ENCODE assay signal across 8 cellular contexts in the genomic region with DNA sequence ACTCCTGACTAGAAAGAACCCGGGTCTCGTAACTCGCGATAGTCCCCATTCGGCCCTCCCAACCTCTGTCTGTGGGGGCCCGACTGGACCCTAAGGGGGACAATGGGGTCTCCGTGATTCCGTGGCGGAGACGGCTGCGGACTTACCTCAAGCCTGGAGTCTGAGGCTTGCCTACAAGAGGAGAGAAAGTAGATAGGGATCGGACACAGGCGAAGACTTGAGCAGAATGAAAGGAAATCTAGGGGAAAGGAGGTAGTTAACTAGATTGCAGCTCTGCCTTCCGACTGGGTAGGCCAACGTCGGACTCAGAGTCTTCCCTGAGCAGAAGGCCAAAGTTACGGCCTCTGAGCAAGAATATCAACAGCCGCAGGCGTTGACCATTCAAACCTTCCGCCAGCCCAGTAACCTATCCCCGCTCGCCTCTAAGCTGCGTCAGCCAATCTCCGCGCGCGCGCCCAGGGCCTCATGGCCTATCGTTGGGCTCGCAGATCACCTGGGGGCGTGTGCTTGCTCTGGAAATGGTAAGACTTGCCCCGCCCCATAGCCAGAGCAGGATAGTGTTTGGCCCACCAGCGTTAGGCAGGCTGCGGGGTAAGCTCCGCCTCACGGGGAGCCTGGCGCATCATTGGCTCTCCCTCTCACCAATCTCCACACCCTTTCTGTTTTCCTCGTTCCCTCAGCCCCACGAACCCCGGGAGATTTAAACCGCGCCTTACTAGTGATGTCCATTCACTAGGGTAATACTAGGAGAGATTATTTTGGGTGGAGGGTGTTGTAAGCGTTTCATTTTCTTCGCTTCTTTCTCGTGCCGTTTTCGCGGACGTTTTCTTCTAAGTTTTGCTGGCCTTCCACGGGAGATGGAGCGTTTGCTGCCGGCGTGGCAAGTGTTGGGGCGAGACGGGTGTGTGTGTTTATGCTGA. TPM values are rescaled to one million over a fixed set of nuclear protein-coding genes. Genes with fewer than 3 reads are reported as not detected.
DNase-seq lines count a peak whose midpoint lies in the region; ATAC-seq and TF ChIP-seq lines count a peak whose summit lies in the region.

Gene CDC25C (minus strand): TSS at position 356 of the 920 bp plus-strand sequence. CDS start 624 bp downstream, outside the sequence.

- no peaks in the 10 kb centered on the region for H3K9me3 Mint-ChIP-seq in WTC11
- peaks cover 0 to 2% (median 0%) of the 10 kb centered on the region in 6 donors for H3K9me3 Mint-ChIP-seq in immature natural killer cell

- CTCF ChIA-PET in WTC11 (lab: Charles Lee) = interaction anchor here (0.6 to 3.1 kb wide), 8 partner anchors 19 to 173 kb away, joined by 3 to 102 read pairs (median 4); partner anchors contain the start of genes BRD8, KDM3B and KIF20A

- peak; percentile 99 for ATAC-seq in GM19023 (IDR thresholded peaks at IDR 0.05; ENCODE audit: unreplicated experiment)
- ATAC-seq in HG03196 (IDR thresholded peaks at IDR 0.05; ENCODE audit: unreplicated experiment) = peak; percentile 99
- ATAC-seq in WTC11 = peak; percentile 99

- POLR2A ChIA-PET in WTC11 (lab: Charles Lee) = interaction anchor here (0.9 to 2.0 kb wide), 8 partner anchors 14 to 212 kb away, joined by 3 to 32 read pairs (median 6); partner anchors contain the start of genes BRD8, CDC23, ETF1 and KDM3B

- H3K4me3 Mint-ChIP-seq in WTC11 (peak within 1 kb of the TSS; percentile 91), immature natural killer cell (peak within 1 kb of the TSS; percentile 87 to 93 (median 90))

- TF ChIP-seq CTCF in AG09309 (IDR thresholded peaks at IDR 0.05; ENCODE audit: control insufficient read depth, insufficient read depth, low read depth, low read length, missing control alignments) (no peak), WTC11 (IDR thresholded peaks at IDR 0.05) (no peak)

- DNase-seq in AG09309 (ENCODE audit: low read depth) (peak; percentile 98), NCI-H226 (peak; percentile 100), WTC11 (ENCODE audit: low spot score) (peak; percentile 98), immature natural killer cell (peak; percentile 96 to 97 (median 96)), smooth muscle cell of the brain vasculature (ENCODE audit: low read depth, low spot score) (peak; percentile 98)
- DNase-seq in central memory CD4-positive, alpha-beta T cell = peak; percentile 97

- H3K4me1 Mint-ChIP-seq in WTC11 (peaks cover 18% of the 10 kb centered on the region), immature natural killer cell (peaks cover 19 to 23% of the 10 kb centered on the region in 2 donors)

- H3K36me3 Mint-ChIP-seq in WTC11 = no peaks in the 10 kb centered on the region
- no peaks in the 10 kb centered on the region for H3K36me3 Mint-ChIP-seq in immature natural killer cell

- H3K27me3 Mint-ChIP-seq in WTC11 (ENCODE audit: low read depth) (no peaks in the 10 kb centered on the region), immature natural killer cell (ENCODE audit: low read depth in 3 of 3) (peaks cover 2 to 6% (median 2%) of the 10 kb centered on the region in 3 donors)

- H3K4me3 ChIP-seq in AG09309 (ENCODE audit: control insufficient read depth, low read depth, low read length) = peak within 1 kb of the TSS; percentile 57

- H3K27ac Mint-ChIP-seq in WTC11 = peak within 1 kb of the TSS; percentile 97
- peak within 1 kb of the TSS; percentile 57 to 89 (median 62) for H3K27ac Mint-ChIP-seq in immature natural killer cell

TF ChIP-seq in WTC11, 78 proteins besides CTCF, POLR2A, EP300 and RAD21 (continues in another document):
- TF ChIP-seq MYBL2 (CRISPR knock-in tag; IDR thresholded peaks at IDR 0.05) (peak; percentile 98), FOXP4 (CRISPR knock-in tag; IDR thresholded peaks at IDR 0.05) (0 out of 2 replicates have a peak, but pooled peaks have one; percentile 32), SP1 (CRISPR knock-in tag; conservative IDR thresholded peaks at IDR 0.05) (peak; percentile 91), ZNF121 (CRISPR knock-in tag; IDR thresholded peaks at IDR 0.05) (no peak), ETV6 (CRISPR knock-in tag; IDR thresholded peaks at IDR 0.05) (no peak), KAT7 (CRISPR knock-in tag; IDR thresholded peaks at IDR 0.05; ENCODE audit: borderline replicate concordance) (no peak), RORB (CRISPR knock-in tag; IDR thresholded peaks at IDR 0.05) (no peak), JAZF1 (CRISPR knock-in tag; IDR thresholded peaks at IDR 0.05) (no peak), E2F4 (CRISPR knock-in tag; IDR thresholded peaks at IDR 0.05; ENCODE audit: borderline replicate concordance, low read depth) (peak; percentile 99), AR (CRISPR knock-in tag; IDR thresholded peaks at IDR 0.05) (no peak)
- TF ChIP-seq, protein P1, sequence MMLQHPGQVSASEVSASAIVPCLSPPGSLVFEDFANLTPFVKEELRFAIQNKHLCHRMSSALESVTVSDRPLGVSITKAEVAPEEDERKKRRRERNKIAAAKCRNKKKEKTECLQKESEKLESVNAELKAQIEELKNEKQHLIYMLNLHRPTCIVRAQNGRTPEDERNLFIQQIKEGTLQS (CRISPR knock-in tag; conservative IDR thresholded peaks at IDR 0.05) = no peak
- TF ChIP-seq, protein P2, sequence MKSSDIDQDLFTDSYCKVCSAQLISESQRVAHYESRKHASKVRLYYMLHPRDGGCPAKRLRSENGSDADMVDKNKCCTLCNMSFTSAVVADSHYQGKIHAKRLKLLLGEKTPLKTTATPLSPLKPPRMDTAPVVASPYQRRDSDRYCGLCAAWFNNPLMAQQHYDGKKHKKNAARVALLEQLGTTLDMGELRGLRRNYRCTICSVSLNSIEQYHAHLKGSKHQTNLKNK (CRISPR knock-in tag; IDR thresholded peaks at IDR 0.05) = no peak
- TF ChIP-seq, protein P3, sequence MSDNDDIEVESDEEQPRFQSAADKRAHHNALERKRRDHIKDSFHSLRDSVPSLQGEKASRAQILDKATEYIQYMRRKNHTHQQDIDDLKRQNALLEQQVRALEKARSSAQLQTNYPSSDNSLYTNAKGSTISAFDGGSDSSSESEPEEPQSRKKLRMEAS (CRISPR knock-in tag; IDR thresholded peaks at IDR 0.05) = peak; percentile 58
- TF ChIP-seq, protein P4, sequence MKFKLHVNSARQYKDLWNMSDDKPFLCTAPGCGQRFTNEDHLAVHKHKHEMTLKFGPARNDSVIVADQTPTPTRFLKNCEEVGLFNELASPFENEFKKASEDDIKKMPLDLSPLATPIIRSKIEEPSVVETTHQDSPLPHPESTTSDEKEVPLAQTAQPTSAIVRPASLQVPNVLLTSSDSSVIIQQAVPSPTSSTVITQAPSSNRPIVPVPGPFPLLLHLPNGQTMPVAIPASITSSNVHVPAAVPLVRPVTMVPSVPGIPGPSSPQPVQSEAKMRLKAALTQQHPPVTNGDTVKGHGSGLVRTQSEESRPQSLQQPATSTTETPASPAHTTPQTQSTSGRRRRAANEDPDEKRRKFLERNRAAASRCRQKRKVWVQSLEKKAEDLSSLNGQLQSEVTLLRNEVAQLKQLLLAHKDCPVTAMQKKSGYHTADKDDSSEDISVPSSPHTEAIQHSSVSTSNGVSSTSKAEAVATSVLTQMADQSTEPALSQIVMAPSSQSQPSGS (CRISPR knock-in tag; IDR thresholded peaks at IDR 0.05; ENCODE audit: borderline replicate concordance, low read depth) = no peak

RNA-seq across cellular contexts. Expression of gene CDC25C, which starts in this region (rescaled TPM):
- 15.0 to 18.8 TPM (median 16.1 TPM) in 3 replicates for total RNA-seq in WTC11 (2021)
- polyA plus RNA-seq in immature natural killer cell = 1 to 10 TPM in 1 of 3 donors, under 1 TPM in 2; 0.19 to 2.3 (median 0.57) TPM

Comparison
In these comparisons a context has a peak if more than half of its experiments do, and no peak if none do; other contexts are left out.
1. Peak in every context shown above with its lines: DNase-seq, ATAC-seq and H3K4me3 ChIP-seq.